ENCODE assay signal across 28 cellular contexts in genomic region chr11:44408141-44408540, GRCh38.
"Had no signal": no experiment of that assay in that cellular context is flagged by ENCODE, and none has a peak within 500 bp of the region (broad histone marks: within the 10 kb centered on the region; RNA-seq: fewer than 3 reads in every experiment).

No MANE protein-coding gene starts in this region.

- H3K79me2 ChIP-seq: parathyroid adenoma had no signal

- H3K36me3 ChIP-seq: ovary, right lobe of liver, sigmoid colon, stomach, thoracic aorta, thyroid gland, tibial nerve, upper lobe of left lung, vagina had no signal

- H3K9me3 ChIP-seq: ovary, right lobe of liver, sigmoid colon, thoracic aorta, thyroid gland, tibial nerve, vagina had no signal

- H3K4me3 Mint-ChIP-seq: naive thymus-derived CD8-positive, alpha-beta T cell; natural killer cell treated with Interleukin-12 subunit alpha and Interleukin-12 subunit beta and Interleukin-15 and Interleukin-18, amount 100 ng/mL, for 72 hours; nephron progenitor cell; neural crest cell; stimulated activated effector memory CD8-positive, alpha-beta T cell treated with anti-CD3 and anti-CD28 coated beads, Interleukin-12 subunit alpha, Interleukin-12 subunit beta, amount 100 ng/mL, for 72 hours; stimulated activated naive B cell treated with anti-CD40 and anti-IgM and Interleukin-4, amounts not matched to agents 10 μg/mL and 1 μg/mL and 100 μg/mL, for 72 hours had no signal

- H3K4me1 Mint-ChIP-seq: naive thymus-derived CD8-positive, alpha-beta T cell; neural crest cell; stimulated activated effector memory CD8-positive, alpha-beta T cell treated with anti-CD3 and anti-CD28 coated beads, Interleukin-12 subunit alpha, Interleukin-12 subunit beta, amount 100 ng/mL, for 72 hours had no signal

- H3K9ac ChIP-seq: parathyroid adenoma had no signal

- H2AFZ ChIP-seq: parathyroid adenoma had no signal

- H3K27ac Mint-ChIP-seq: naive thymus-derived CD8-positive, alpha-beta T cell; natural killer cell treated with Interleukin-12 subunit alpha and Interleukin-12 subunit beta and Interleukin-15 and Interleukin-18, amount 100 ng/mL, for 72 hours; nephron progenitor cell; progenitor cell of endocrine pancreas; stimulated activated effector memory CD8-positive, alpha-beta T cell treated with anti-CD3 and anti-CD28 coated beads, Interleukin-12 subunit alpha, Interleukin-12 subunit beta, amount 100 ng/mL, for 72 hours; stimulated activated naive B cell treated with anti-CD40 and anti-IgM and Interleukin-4, amounts not matched to agents 10 μg/mL and 1 μg/mL and 100 μg/mL, for 72 hours had no signal

- H3K4me1 ChIP-seq: parathyroid adenoma, psoas muscle, right lobe of liver, sigmoid colon, stomach, tibial nerve, upper lobe of left lung, vagina had no signal

- ATAC-seq: naive thymus-derived CD8-positive, alpha-beta T cell; natural killer cell treated with Interleukin-12 subunit alpha and Interleukin-12 subunit beta and Interleukin-15 and Interleukin-18, amount 100 ng/mL, for 72 hours; psoas muscle; right cardiac atrium; stimulated activated effector memory CD8-positive, alpha-beta T cell treated with anti-CD3 and anti-CD28 coated beads, Interleukin-12 subunit alpha, Interleukin-12 subunit beta, amount 100 ng/mL, for 72 hours had no signal

- H3K36me3 Mint-ChIP-seq: natural killer cell treated with Interleukin-12 subunit alpha and Interleukin-12 subunit beta and Interleukin-15 and Interleukin-18, amount 100 ng/mL, for 72 hours; stimulated activated effector memory CD8-positive, alpha-beta T cell treated with anti-CD3 and anti-CD28 coated beads, Interleukin-12 subunit alpha, Interleukin-12 subunit beta, amount 100 ng/mL, for 72 hours had no signal

- H3K27me3 ChIP-seq: ovary, right lobe of liver, thyroid gland, tibial nerve, upper lobe of left lung, vagina had no signal

- DNase-seq: naive thymus-derived CD8-positive, alpha-beta T cell; nephron progenitor cell; occipital lobe; ovary; posterior cingulate gyrus; psoas muscle; right cardiac atrium; right lobe of liver; sigmoid colon; small intestine; stimulated activated CD4-positive, alpha-beta T cell treated with anti-CD3 and anti-CD28 coated beads, Interleukin-15, amount 100 ng/mL, for 24 hours; stimulated activated CD4-positive, alpha-beta T cell treated with anti-CD3 and anti-CD28 coated beads, Interleukin-2, amount 100 ng/mL, for 24 hours; stimulated activated CD4-positive, alpha-beta T cell treated with anti-CD3 and anti-CD28 coated beads, Interleukin-2, amount 100 ng/mL, for 48 hours; stimulated activated CD4-positive, alpha-beta T cell treated with anti-CD3 and anti-CD28 coated beads, Interleukin-4, amount 100 ng/mL, for 24 hours; stimulated activated naive B cell treated with anti-CD40 and anti-IgM and Interleukin-4, amounts not matched to agents 10 μg/mL and 1 μg/mL and 100 μg/mL, for 72 hours; stimulated activated naive CD4-positive, alpha-beta T cell treated with Interleukin-2 at 50 U/mL for 16 hours; stomach; trophoblast cell; upper lobe of left lung had no signal

- H3K4me3 ChIP-seq: ovary, psoas muscle, right lobe of liver, sigmoid colon, stomach, thoracic aorta, thyroid gland, tibial nerve, upper lobe of left lung, vagina had no signal

- H3K27ac ChIP-seq: ovary, parathyroid adenoma, psoas muscle, right lobe of liver, sigmoid colon, stomach, thoracic aorta, thyroid gland, tibial nerve, upper lobe of left lung, vagina had no signal
